Comparison of ENCODE assay signal across 6 cellular contexts in genomic region chr22:20813056-20813455, GRCh38. TPM values are rescaled to one million over a fixed set of nuclear protein-coding genes. Genes with fewer than 3 reads are reported as not detected.
"Had no signal": no experiment of that assay in that cellular context is flagged by ENCODE, and none has a peak within 500 bp of the region (broad histone marks: within the 10 kb centered on the region; RNA-seq: fewer than 3 reads in every experiment).

No MANE protein-coding gene starts in this region.

- ATAC-seq: GM23338, HepG2 had no signal

- H3K4me2 ChIP-seq: GM23338 had no signal

- H3K4me3 ChIP-seq: GM23338 had no signal

- H3K4me3 Mint-ChIP-seq: GM23338, H9 had no signal

- H3K9me3 Mint-ChIP-seq: GM23338, H9 had no signal

- H3K27ac ChIP-seq: HL-60 had no signal

- H2AFZ ChIP-seq: GM23338 had no signal

- H3K27ac Mint-ChIP-seq: GM23338, H9 had no signal

- H3K4me1 Mint-ChIP-seq: GM23338, H9 had no signal

- DNase-seq: H9, HCEC 1CT had no signal

RNA-seq across cellular contexts. Expression of gene SERPIND1, which starts 39.1 kb away (rescaled TPM):
- total RNA-seq: GM23338, H1, H9 had no signal
- polyA plus RNA-seq: GM23338, H1 had no signal
